In the genomic region with DNA sequence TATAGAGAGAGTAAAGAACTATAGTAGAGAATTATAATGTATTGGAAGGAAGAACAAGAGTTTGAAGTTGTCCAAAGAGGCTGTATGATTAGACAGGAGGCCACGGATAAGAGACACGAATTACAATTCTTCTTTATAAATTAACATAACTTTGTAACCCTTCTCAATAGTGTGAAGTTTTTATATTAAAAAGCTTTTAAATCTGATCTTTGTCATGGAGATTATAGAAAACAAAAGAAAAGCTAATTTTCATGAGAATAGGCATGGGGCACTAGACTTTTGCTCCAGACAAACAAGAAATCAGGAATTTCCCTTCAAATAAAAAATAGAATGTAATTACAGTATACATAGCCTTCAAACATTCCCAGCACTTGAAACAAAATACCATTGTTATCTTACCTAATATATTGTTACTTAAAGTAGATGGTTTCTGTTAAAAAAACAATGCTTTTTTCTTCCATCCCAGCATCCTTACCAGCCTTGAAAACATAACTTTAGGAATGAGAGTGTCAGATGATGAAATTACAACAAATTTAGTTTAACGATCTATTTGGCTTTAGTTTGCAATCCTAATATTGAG, we compare ENCODE assay signal across 21 cellular contexts.
"Had no signal": no experiment of that assay in that cellular context is flagged by ENCODE, and none has a peak within 500 bp of the region (broad histone marks: within the 10 kb centered on the region; RNA-seq: fewer than 3 reads in every experiment).

No MANE protein-coding gene starts in this region.

- H3K4me1 ChIP-seq: gastroesophageal sphincter, suprapubic skin, thyroid gland had no signal

- H3K4me3 Mint-ChIP-seq: naive thymus-derived CD4-positive, alpha-beta T cell; type B pancreatic cell had no signal

- FAIRE-seq: endometrium, small intestine, urothelium cell line had no signal

- ATAC-seq: esophagus mucosa; gastroesophageal sphincter; left lobe of liver; naive thymus-derived CD4-positive, alpha-beta T cell; right cardiac atrium; stimulated activated naive CD8-positive, alpha-beta T cell treated with anti-CD3 and anti-CD28 coated beads, Interleukin-15, Interleukin-2, amounts not matched to agents 100 U/mL and 50 U/mL, for 24 hours had no signal

- H3K36me3 ChIP-seq: gastroesophageal sphincter, ovary, suprapubic skin, thyroid gland had no signal

- H3K4me3 ChIP-seq: dorsolateral prefrontal cortex, gastroesophageal sphincter, ovary, suprapubic skin, thyroid gland had no signal

- H3K9me3 ChIP-seq: gastroesophageal sphincter, ovary, suprapubic skin, thyroid gland had no signal

- H3K27ac ChIP-seq: dorsolateral prefrontal cortex, gastroesophageal sphincter, ovary, suprapubic skin, thyroid gland had no signal

- H3K27me3 Mint-ChIP-seq: naive thymus-derived CD4-positive, alpha-beta T cell; type B pancreatic cell had no signal

- H3K27ac Mint-ChIP-seq: naive thymus-derived CD4-positive, alpha-beta T cell; type B pancreatic cell had no signal

- H3K9me3 Mint-ChIP-seq: naive thymus-derived CD4-positive, alpha-beta T cell; type B pancreatic cell had no signal

- DNase-seq: cortex of kidney; dorsolateral prefrontal cortex; effector CD8-positive, alpha-beta T cell; head of caudate nucleus; hippocampal formation; islet precursor cell; naive thymus-derived CD4-positive, alpha-beta T cell; nucleus accumbens; ovary; right cardiac atrium; small intestine; stimulated activated CD4-positive, alpha-beta T cell treated with anti-CD3 and anti-CD28 coated beads, Interleukin-2, amount 100 ng/mL, for 48 hours; stimulated activated naive CD8-positive, alpha-beta T cell treated with anti-CD3 and anti-CD28 coated beads, Interleukin-15, Interleukin-2, amounts not matched to agents 100 U/mL and 50 U/mL, for 24 hours; thyroid gland had no signal

- H3K36me3 Mint-ChIP-seq: naive thymus-derived CD4-positive, alpha-beta T cell; type B pancreatic cell had no signal

- H3K27me3 ChIP-seq: dorsolateral prefrontal cortex, gastroesophageal sphincter, ovary, suprapubic skin, thyroid gland had no signal
